In genomic region chr20:38433304-38433972, GRCh38 we compare ENCODE assay signal across 8 cellular contexts. TPM values are rescaled to one million over a fixed set of nuclear protein-coding genes. Genes with fewer than 3 reads are reported as not detected.
DNase-seq lines count a peak whose midpoint lies in the region; ATAC-seq and TF ChIP-seq lines count a peak whose summit lies in the region.

No MANE protein-coding gene starts in this region.

- peak overlapping the region; percentile 96 for H3K4me3 Mint-ChIP-seq in stimulated activated naive CD8-positive, alpha-beta T cell treated with anti-CD3 and anti-CD28 coated beads, Interleukin-15, Interleukin-2, amounts not matched to agents 100 ng/mL and 50 ng/mL, for 24 hours
- peak overlapping the region; percentile 94 for H3K4me3 Mint-ChIP-seq in activated naive CD8-positive, alpha-beta T cell treated with anti-CD3 and anti-CD28 coated beads, Interleukin-2, amount 50 U/mL, for 24 hours

- peak overlapping the region in 1 of 2 donors; percentile 85 for H3K27ac ChIP-seq in left lung
- H3K27ac ChIP-seq in vagina, result no peak overlapping the region

- H3K4me1 Mint-ChIP-seq in stimulated activated naive CD8-positive, alpha-beta T cell treated with anti-CD3 and anti-CD28 coated beads, Interleukin-15, Interleukin-2, amounts not matched to agents 100 ng/mL and 50 ng/mL, for 24 hours (ENCODE audit: low read depth), result peaks cover 60% of the 10 kb centered on the region
- peaks cover 53% of the 10 kb centered on the region for H3K4me1 Mint-ChIP-seq in activated naive CD8-positive, alpha-beta T cell treated with anti-CD3 and anti-CD28 coated beads, Interleukin-2, amount 50 U/mL, for 24 hours

- peaks cover 64% of the 10 kb centered on the region for H3K36me3 Mint-ChIP-seq in stimulated activated naive CD8-positive, alpha-beta T cell treated with anti-CD3 and anti-CD28 coated beads, Interleukin-15, Interleukin-2, amounts not matched to agents 100 ng/mL and 50 ng/mL, for 24 hours (ENCODE audit: low read depth)
- peaks cover 64% of the 10 kb centered on the region for H3K36me3 Mint-ChIP-seq in activated naive CD8-positive, alpha-beta T cell treated with anti-CD3 and anti-CD28 coated beads, Interleukin-2, amount 50 U/mL, for 24 hours (ENCODE audit: low read depth)

- H3K9me3 ChIP-seq in left lung (no peaks in the 10 kb centered on the region), vagina (no peaks in the 10 kb centered on the region)

- H3K4me3 ChIP-seq in left lung, result peak overlapping the region; percentile 55 to 74
- H3K4me3 ChIP-seq in vagina, result peak overlapping the region; percentile 66 to 77

- H3K27ac Mint-ChIP-seq in stimulated activated naive CD8-positive, alpha-beta T cell treated with anti-CD3 and anti-CD28 coated beads, Interleukin-15, Interleukin-2, amounts not matched to agents 100 ng/mL and 50 ng/mL, for 24 hours, result peak overlapping the region; percentile 99
- peak overlapping the region; percentile 98 for H3K27ac Mint-ChIP-seq in activated naive CD8-positive, alpha-beta T cell treated with anti-CD3 and anti-CD28 coated beads, Interleukin-2, amount 50 U/mL, for 24 hours

- no peaks in the 10 kb centered on the region for H3K9me3 Mint-ChIP-seq in stimulated activated naive CD8-positive, alpha-beta T cell treated with anti-CD3 and anti-CD28 coated beads, Interleukin-15, Interleukin-2, amounts not matched to agents 100 ng/mL and 50 ng/mL, for 24 hours
- H3K9me3 Mint-ChIP-seq in activated naive CD8-positive, alpha-beta T cell treated with anti-CD3 and anti-CD28 coated beads, Interleukin-2, amount 50 U/mL, for 24 hours, result no peaks in the 10 kb centered on the region

- H3K36me3 ChIP-seq in left lung (peaks cover 0 to 56% of the 10 kb centered on the region in 2 donors), vagina (peaks cover 4 to 46% of the 10 kb centered on the region in 2 donors)

- H3K27me3 ChIP-seq in left lung (no peaks in the 10 kb centered on the region), vagina (no peaks in the 10 kb centered on the region)

- ATAC-seq in stimulated activated naive CD8-positive, alpha-beta T cell treated with anti-CD3 and anti-CD28 coated beads, Interleukin-15, Interleukin-2, amounts not matched to agents 100 U/mL and 50 U/mL, for 24 hours, result no peak
- no peak for ATAC-seq in activated naive CD8-positive, alpha-beta T cell treated with anti-CD3 and anti-CD28 coated beads, Interleukin-2, amount 50 U/mL, for 24 hours
- ATAC-seq in left lung, result no peak
- no peak for ATAC-seq in GM18907 (IDR thresholded peaks at IDR 0.05; ENCODE audit: unreplicated experiment)
- no peak for ATAC-seq in GM18520 (IDR thresholded peaks at IDR 0.05; ENCODE audit: unreplicated experiment)

- H3K4me1 ChIP-seq in left lung (peaks cover 6 to 39% of the 10 kb centered on the region in 2 donors), vagina (peaks cover 23% of the 10 kb centered on the region)

- TF ChIP-seq POLR2A in vagina (IDR thresholded peaks at IDR 0.05), result no peak

- no peaks in the 10 kb centered on the region for H3K27me3 Mint-ChIP-seq in stimulated activated naive CD8-positive, alpha-beta T cell treated with anti-CD3 and anti-CD28 coated beads, Interleukin-15, Interleukin-2, amounts not matched to agents 100 ng/mL and 50 ng/mL, for 24 hours
- H3K27me3 Mint-ChIP-seq in activated naive CD8-positive, alpha-beta T cell treated with anti-CD3 and anti-CD28 coated beads, Interleukin-2, amount 50 U/mL, for 24 hours, result peaks cover under 1% of the 10 kb centered on the region

- no peak for DNase-seq in stimulated activated naive CD8-positive, alpha-beta T cell treated with anti-CD3 and anti-CD28 coated beads, Interleukin-15, Interleukin-2, amounts not matched to agents 100 U/mL and 50 U/mL, for 24 hours
- no peak for DNase-seq in activated naive CD8-positive, alpha-beta T cell treated with anti-CD3 and anti-CD28 coated beads, Interleukin-2, amount 50 U/mL, for 24 hours
- DNase-seq in left lung (no peak), vagina (ENCODE audit: extremely low spot score in 2 of 2) (no peak)
- no peak for DNase-seq in activated CD4-positive, CD25-positive, alpha-beta regulatory T cell treated with anti-CD3 and anti-CD28 coated beads, Interleukin-2, amount 50 U/mL, for 72 hours

- TF ChIP-seq CTCF in left lung (IDR thresholded peaks at IDR 0.05) (no peak), vagina (IDR thresholded peaks at IDR 0.05) (no peak)

- intact Hi-C loops in left lung (cut with DNase I), result no loop called here
- intact Hi-C loops in vagina (cut with DNase I), result no loop called here

RNA-seq across cellular contexts. Expression of gene SNHG17, which starts 1.7 kb away (rescaled TPM):
- total RNA-seq in left lung, result 10 to 100 TPM; 12.1 to 28.1 TPM
- total RNA-seq in vagina, result 37.3 TPM

RNA-seq across cellular contexts. Expression of gene RALGAPB, which starts 39.2 kb away (rescaled TPM):
- total RNA-seq in left lung (10 to 100 TPM; 29.6 to 36.8 TPM), vagina (45.2 TPM)
